ENCODE assay signal across 8 cellular contexts in the genomic region with DNA sequence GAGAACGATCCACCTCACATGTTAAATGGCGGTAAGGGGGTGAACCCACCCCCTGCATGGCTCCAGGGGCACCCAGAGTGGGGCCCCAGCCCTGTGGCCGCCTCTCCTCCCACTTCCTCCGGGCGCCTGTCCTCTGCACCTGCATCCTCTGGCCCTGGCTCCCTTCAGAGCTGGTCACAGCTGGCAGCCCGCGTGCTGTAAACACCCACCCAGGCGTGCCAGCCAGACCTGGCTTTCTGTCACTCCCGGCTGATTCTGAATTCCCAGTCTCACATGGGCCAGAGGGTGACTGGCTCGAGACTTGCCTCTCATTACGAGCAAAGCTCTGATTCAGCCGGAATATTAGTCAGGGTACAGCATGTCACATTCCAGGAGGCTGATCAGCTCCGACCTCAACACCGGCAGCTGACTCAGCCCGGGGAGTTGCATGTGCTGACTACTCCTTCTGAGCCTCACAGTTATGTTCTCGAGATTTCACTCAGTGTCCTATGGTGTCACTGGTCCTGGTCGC.
A peak's percentile ranks its signal among the peaks of the same experiment; 100 is the strongest.
DNase-seq lines count a peak whose midpoint lies in the region; ATAC-seq and TF ChIP-seq lines count a peak whose summit lies in the region.

No MANE protein-coding gene starts in this region.

- no peaks in the 10 kb centered on the region for H3K36me3 ChIP-seq in lung (ENCODE audit: control insufficient read depth in 2 of 2, insufficient read depth in 2 of 2, low read length in 2 of 2)

- 26 to 37% methylated on average over 15 to 17 of the region's 17 CpGs for WGBS in lung, 2 donors

- H3K27me3 ChIP-seq in lung (ENCODE audit: control insufficient read depth, insufficient read depth), result no peaks in the 10 kb centered on the region

- POLR2A ChIA-PET in RWPE1 (lab: Yijun Ruan, JAX; ENCODE audit: low non-redundant PET), result interaction anchor here (0.9 kb wide), 1 partner anchor 150 kb away, joined by 4 read pairs; no protein-coding TSS in a partner anchor

- H3K27ac ChIP-seq in RWPE1, result peak overlapping the region; percentile 96
- peak overlapping the region; percentile 91 to 96 for H3K27ac ChIP-seq in lung (ENCODE audit: low read depth in 1 of 2, low read length in 1 of 2)

- H3K9me3 ChIP-seq in lung (ENCODE audit: control insufficient read depth in 2 of 2, insufficient read depth in 1 of 2, low read length in 1 of 2), result peaks cover 0 to 2% of the 10 kb centered on the region in 2 donors

- DNase-seq in stimulated activated naive CD4-positive, alpha-beta T cell treated with Interleukin-2 at 50 U/mL for 16 hours (lab: John Stamatoyannopoulos, UW), result peak; percentile 60
- DNase-seq in stimulated activated naive CD4-positive, alpha-beta T cell (lab: John Stamatoyannopoulos, UW), result no peak
- DNase-seq in RWPE1 (ENCODE audit: low spot score) (peak; percentile 95), choroid plexus epithelial cell (ENCODE audit: low read depth) (peak; percentile 98), lung (ENCODE audit: low spot score) (peak; percentile 78), NCI-H526 treated with DMSO at 0.1 percent for 48 hours (lab: John Stamatoyannopoulos, UW) (no peak), cerebellar nuclear complex (lab: John Stamatoyannopoulos, UW) (no peak)
- peak; percentile 55 for DNase-seq in stimulated activated naive CD8-positive, alpha-beta T cell treated with anti-CD3 and anti-CD28 coated beads, Interleukin-15, Interleukin-2, amounts not matched to agents 100 U/mL and 50 U/mL, for 24 hours

- CTCF ChIA-PET in RWPE1 (lab: Yijun Ruan, JAX), result interaction anchor here (0.6 to 1.4 kb wide), 4 partner anchors 9 to 16 kb away, joined by 3 to 8 read pairs (median 5); no protein-coding TSS in a partner anchor

- H3K4me3 ChIP-seq in choroid plexus epithelial cell (ENCODE audit: low read depth, low read length) (no peak overlapping the region), lung (no peak overlapping the region)

- TF ChIP-seq CTCF in RWPE1 (conservative IDR thresholded peaks at IDR 0.05; ENCODE audit: low read depth) (no peak), choroid plexus epithelial cell (conservative IDR thresholded peaks at IDR 0.05; ENCODE audit: low read depth, low read length) (no peak), lung (IDR thresholded peaks at IDR 0.05; ENCODE audit: control extremely low read depth, extremely low read depth) (no peak)

- peak; percentile 86 for ATAC-seq in lung (ENCODE audit: insufficient read depth, low FRiP score)
- ATAC-seq in stimulated activated naive CD8-positive, alpha-beta T cell treated with anti-CD3 and anti-CD28 coated beads, Interleukin-15, Interleukin-2, amounts not matched to agents 100 U/mL and 50 U/mL, for 24 hours, result peak; percentile 78

- peaks cover 7 to 20% of the 10 kb centered on the region in 2 donors for H3K4me1 ChIP-seq in lung (ENCODE audit: control insufficient read depth in 2 of 2, insufficient read depth in 2 of 2, low read length in 2 of 2)

Comparison
In these comparisons a context has a peak if more than half of its experiments do, and no peak if none do; other contexts are left out.
1. DNase-seq: peak in stimulated activated naive CD4-positive, alpha-beta T cell treated with Interleukin-2 at 50 U/mL for 16 hours (single experiment), RWPE1 (single experiment), choroid plexus epithelial cell (single experiment), lung (single experiment) and stimulated activated naive CD8-positive, alpha-beta T cell treated with anti-CD3 and anti-CD28 coated beads, Interleukin-15, Interleukin-2, amounts not matched to agents 100 U/mL and 50 U/mL, for 24 hours (single experiment); none in stimulated activated naive CD4-positive, alpha-beta T cell (0 of 6), NCI-H526 treated with DMSO at 0.1 percent for 48 hours (single experiment) and cerebellar nuclear complex (0 of 2).